ENCODE assay signal across 8 cellular contexts in the genomic region with DNA sequence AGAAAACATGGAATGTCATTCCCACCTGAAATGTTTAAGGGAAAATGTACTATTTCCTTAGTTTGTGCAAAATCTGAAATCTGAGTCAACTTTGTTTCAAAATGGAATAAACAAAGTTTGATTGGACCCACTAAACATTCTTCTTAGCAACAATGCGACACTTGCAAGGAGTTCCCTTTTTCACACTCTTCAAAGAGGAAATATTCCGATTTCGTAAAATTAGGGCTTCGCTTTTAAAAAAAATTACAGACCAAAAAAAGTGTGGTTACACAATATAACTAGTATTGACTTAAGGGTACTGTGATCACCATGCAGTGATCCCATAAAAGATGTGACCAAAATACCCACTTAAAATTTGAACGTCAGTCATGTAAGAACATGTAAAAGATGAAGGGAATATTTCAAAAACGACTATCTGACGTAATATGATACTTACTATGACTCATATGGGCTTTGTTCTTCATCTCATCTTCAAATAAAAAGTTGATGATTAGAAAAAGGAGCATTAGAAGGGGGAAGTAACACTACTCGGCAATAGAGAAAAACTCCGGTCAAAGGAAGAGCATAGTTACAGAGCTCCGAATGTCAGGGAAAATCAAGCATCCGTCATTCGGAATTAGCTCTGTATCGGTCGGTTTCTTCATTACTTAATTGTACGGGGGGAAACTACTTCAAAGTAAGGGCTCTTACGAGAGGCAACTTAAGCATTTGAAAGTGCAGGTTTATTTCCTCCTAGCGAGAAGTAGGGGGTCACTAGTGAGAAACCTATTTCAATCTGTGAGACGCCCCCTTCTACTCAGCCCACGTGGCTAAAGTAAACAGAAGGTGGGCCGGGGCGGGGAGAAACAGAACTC. TPM values are rescaled to one million over a fixed set of nuclear protein-coding genes. Genes with fewer than 3 reads are reported as not detected.
DNase-seq lines count a peak whose midpoint lies in the region; ATAC-seq, FAIRE-seq and TF ChIP-seq lines count a peak whose summit lies in the region.

No MANE protein-coding gene starts in this region.

- H3K18ac ChIP-seq in H1 (ENCODE audit: extremely low read depth, low read length), result no peak overlapping the region

- no peaks in the 10 kb centered on the region for H3K79me1 ChIP-seq in H1 (ENCODE audit: low read depth, low read length)

- WGBS in H1 (ENCODE audit: extremely low coverage in 1 of 2, insufficient coverage in 1 of 2, insufficient read length in 1 of 2, insufficient replicate concordance in 2 of 2, low coverage in 1 of 2, low lambda C conversion rate in 2 of 2, missing lambda C conversion rate in 1 of 2), 2 experiments, result 32% methylated on average over 21 of the region's 21 CpGs; no CpG with 5 or more reads in 1 of the 2 experiments

- TF ChIP-seq EP300 in H1 (IDR thresholded peaks at IDR 0.05; ENCODE audit: borderline replicate concordance in 1 of 2, low read depth in 2 of 2, low read length in 2 of 2) (no peak), neural cell (conservative IDR thresholded peaks at IDR 0.05; ENCODE audit: poor library complexity, severe bottlenecking) (no peak)

- DNase-seq in OCI-M1 (lab: John Stamatoyannopoulos, UW), result peak; percentile 23
- DNase-seq in H1 (ENCODE audit: low read depth in 1 of 2, low spot score in 2 of 2), result no peak
- no peak for DNase-seq in hepatic stellate cell (ENCODE audit: low spot score)
- DNase-seq in anterior cingulate cortex (lab: John Stamatoyannopoulos, UW), result no peak
- DNase-seq in activated CD4-positive, alpha-beta T cell treated with anti-CD3 and anti-CD28 coated beads for 48 hours, result no peak

- H2BK120ac ChIP-seq in H1 (replicated peaks; ENCODE audit: low read depth, low read length), result no peak overlapping the region

- H3K9ac ChIP-seq in BLaER1, result 0 out of 2 replicates have a peak overlapping the region, but pooled peaks have one; percentile 93
- H3K9ac ChIP-seq in H1 (replicated peaks in 1 of 4; ENCODE audit: extremely low read depth in 1 of 4, low read depth in 3 of 4, low read length in 3 of 4), result no peak overlapping the region
- H3K9ac ChIP-seq in neural cell (ENCODE audit: low read length), result peak overlapping the region; percentile 99

- H3K4me3 ChIP-seq in BLaER1, result peak overlapping the region; percentile 83
- peak overlapping the region; percentile 85 to 91 (median 88); a peak in 4 of 8 replicates for H3K4me3 ChIP-seq in H1 (ENCODE audit: extremely low read depth in 1 of 4, insufficient read depth in 2 of 4, low read depth in 3 of 4, low read length in 4 of 4)
- peak overlapping the region; percentile 92 for H3K4me3 ChIP-seq in neural cell (ENCODE audit: low read length)

- H3K27ac ChIP-seq in BLaER1, result no peak overlapping the region
- no peak overlapping the region for H3K27ac ChIP-seq in H1 (ENCODE audit: low read depth, low read length)
- H3K27ac ChIP-seq in neural cell (ENCODE audit: low read length), result peak overlapping the region; percentile 99

- no peak overlapping the region for H3K4ac ChIP-seq in H1 (replicated peaks; ENCODE audit: insufficient read length, low read depth, low read length)

- H2BK15ac ChIP-seq in H1 (ENCODE audit: low read length), result no peak overlapping the region

- H3K27me3 ChIP-seq in BLaER1 (peaks cover 22% of the 10 kb centered on the region), H1 (replicated peaks in 1 of 4; ENCODE audit: control insufficient read depth in 3 of 4, extremely low read depth in 1 of 4, insufficient read depth in 3 of 4, low read length in 3 of 4) (peaks cover 24 to 75% (median 61%) of the 10 kb centered on the region in 4 experiments), neural cell (ENCODE audit: insufficient read depth, low read depth, low read length) (no peaks in the 10 kb centered on the region)

- no peak for TF ChIP-seq POLR2A in H1 (IDR thresholded peaks at IDR 0.05; ENCODE audit: control extremely low read depth in 1 of 2, low read depth in 2 of 2, low read length in 2 of 2)

- peaks cover 9% of the 10 kb centered on the region; the same call in 1 of the 2 replicates for H4K20me1 ChIP-seq in BLaER1
- H4K20me1 ChIP-seq in H1 (replicated peaks in 1 of 2; ENCODE audit: control insufficient read depth in 1 of 2, insufficient read depth in 2 of 2, low read length in 2 of 2), result peaks cover 3 to 4% of the 10 kb centered on the region in 2 experiments
- H4K20me1 ChIP-seq in neural cell (ENCODE audit: insufficient read depth), result no peaks in the 10 kb centered on the region

- no peak for TF ChIP-seq CTCF in H1 (IDR thresholded peaks at IDR 0.05; ENCODE audit: control extremely low read depth in 1 of 3, insufficient read depth in 1 of 3, low read depth in 1 of 3, low read length in 3 of 3)
- TF ChIP-seq CTCF in neural cell (IDR thresholded peaks at IDR 0.05; ENCODE audit: poor library complexity, severe bottlenecking), result no peak

- FAIRE-seq in H1 (lab: Jason Lieb, UNC), result no peak

- H3K9me3 ChIP-seq in BLaER1 (no peaks in the 10 kb centered on the region), H1 (ENCODE audit: insufficient read depth in 2 of 2, low read depth in 1 of 2, low read length in 1 of 2) (no peaks in the 10 kb centered on the region), neural cell (ENCODE audit: low read length) (no peaks in the 10 kb centered on the region)

- H3K23ac ChIP-seq in H1 (ENCODE audit: insufficient read length), result no peak overlapping the region

- H2AK5ac ChIP-seq in H1 (ENCODE audit: low read depth, low read length), result no peak overlapping the region

- no peak overlapping the region for H2BK20ac ChIP-seq in H1 (ENCODE audit: low read length)

- ATAC-seq in GM21390 (IDR thresholded peaks at IDR 0.05; ENCODE audit: unreplicated experiment), result peak; percentile 10

- H3K4me1 ChIP-seq in BLaER1 (peaks cover 29% of the 10 kb centered on the region), H1 (replicated peaks in 1 of 4; ENCODE audit: control insufficient read depth in 3 of 4, insufficient read depth in 4 of 4, low read length in 3 of 4) (peaks cover 0 to 3% (median 0%) of the 10 kb centered on the region in 4 experiments; a peak in 2 of 7 replicates)

- H2BK12ac ChIP-seq in H1 (ENCODE audit: low read depth, low read length), result no peak overlapping the region

- no peaks in the 10 kb centered on the region for H3K9me2 ChIP-seq in neural cell (ENCODE audit: insufficient read depth, low read length)

- no peak overlapping the region for H4K91ac ChIP-seq in H1 (replicated peaks; ENCODE audit: insufficient read length, low read length)

- H3K14ac ChIP-seq in H1 (ENCODE audit: insufficient read length), result no peak overlapping the region

- no peaks in the 10 kb centered on the region for H3F3A ChIP-seq in neural cell (ENCODE audit: insufficient read depth, low read length, poor library complexity, severe bottlenecking)

- TF ChIP-seq RAD21 in H1 (IDR thresholded peaks at IDR 0.05 in 1 of 2, conservative IDR thresholded peaks at IDR 0.05 in 1 of 2; ENCODE audit: low read depth in 2 of 2, low read length in 2 of 2) (no peak), neural cell (conservative IDR thresholded peaks at IDR 0.05) (no peak)

- H3K36me3 ChIP-seq in BLaER1 (no peaks in the 10 kb centered on the region), H1 (ENCODE audit: control insufficient read depth in 2 of 4, insufficient read depth in 4 of 4, low read length in 3 of 4) (no peaks in the 10 kb centered on the region), neural cell (ENCODE audit: insufficient read depth, low read length) (no peaks in the 10 kb centered on the region)

- H3K79me2 ChIP-seq in H1 (ENCODE audit: control insufficient read depth in 1 of 2, insufficient read depth in 2 of 2, low read length in 2 of 2) (no peaks in the 10 kb centered on the region), neural cell (replicated peaks; ENCODE audit: insufficient read depth, low read length) (peaks cover 34% of the 10 kb centered on the region)

- no peak overlapping the region for H3K56ac ChIP-seq in H1 (replicated peaks; ENCODE audit: insufficient read length, low read depth, low read length)

- H4K8ac ChIP-seq in H1 (ENCODE audit: extremely low read depth, insufficient read depth, low read length), result no peak overlapping the region

- POLR2A ChIA-PET in H1 (lab: Charles Lee; ENCODE audit: partially characterized antibody), result no interaction called here

- H3K4me2 ChIP-seq in BLaER1 (peak overlapping the region; percentile 96), H1 (ENCODE audit: insufficient read depth in 1 of 2, low read depth in 2 of 2, low read length in 2 of 2) (peak overlapping the region; percentile 85 to 96), neural cell (ENCODE audit: low read length) (peak overlapping the region; percentile 49)

- CTCF ChIA-PET in H1 (lab: Charles Lee; ENCODE audit: partially characterized antibody), result interaction anchor here (1.0 to 1.3 kb wide), 2 partner anchors 232 to 326 kb away, joined by 3 to 4 read pairs; no protein-coding TSS in a partner anchor

- H3K23me2 ChIP-seq in H1 (ENCODE audit: low read depth, low read length), result peaks cover 13% of the 10 kb centered on the region

- H4K5ac ChIP-seq in H1 (ENCODE audit: insufficient read length, low read depth, low read length), result no peak overlapping the region

- H2AFZ ChIP-seq in H1 (ENCODE audit: low read length), result no peak overlapping the region
- no peak overlapping the region for H2AFZ ChIP-seq in neural cell (ENCODE audit: low read depth, low read length)

- H2BK5ac ChIP-seq in H1 (ENCODE audit: low read depth, low read length), result no peak overlapping the region

TF ChIP-seq in H1, 55 proteins besides CTCF, POLR2A, EP300 and RAD21 (continues in another document):
- TF ChIP-seq HDAC2 (IDR thresholded peaks at IDR 0.05; ENCODE audit: borderline replicate concordance in 1 of 2, low read depth in 2 of 2, low read length in 2 of 2), result 0 out of 4 replicates have a peak, but pooled peaks of 1 of the 2 experiments have one; percentile 13
- TF ChIP-seq CEBPB (IDR thresholded peaks at IDR 0.05; ENCODE audit: low read depth, low read length), result no peak

TF ChIP-seq in neural cell, 6 proteins besides CTCF, POLR2A, EP300 and RAD21:
- TF ChIP-seq MXI1 (conservative IDR thresholded peaks at IDR 0.05; ENCODE audit: poor library complexity, severe bottlenecking), result no peak

RNA-seq across cellular contexts. Expression of a gene that starts 1.4 kb away (rescaled TPM):
- total RNA-seq in H1 (2021; fragmentation: NEBNext Ultra II Directional; extraction: Animal tissue kit (Norgen Biotek cat#: 25700)), result 1.9 and 2.6 TPM in 2 replicates
- polyA plus RNA-seq in H1 (2011; rRNA removed) (0.39 and 1.0 TPM in 2 replicates), neural cell (27.1 TPM in 2 replicates)
- polyA plus RNA-seq in H1 (2011; cell fraction: cytosol; rRNA removed), result 0.74 TPM
- 1.2 TPM for polyA plus RNA-seq in H1 (2011; cell fraction: nucleus; rRNA removed)
- 0.80 to 1.4 TPM (median 0.95 TPM) in 4 replicates for polyA plus RNA-seq in H1 (2012, experiment 1 of 2)
- polyA plus RNA-seq in H1 (2012, experiment 2 of 2), result 0.03 TPM
- 0.71 TPM for polyA plus RNA-seq in H1 (2013, experiment 1 of 2)
- polyA plus RNA-seq in H1 (2013, experiment 2 of 2), result 0.57 TPM
- 6.8 and 9.3 TPM in 2 replicates for polyA minus RNA-seq in H1 (2011; rRNA and poly(A)+ RNA removed)
- 1.8 TPM for polyA minus RNA-seq in H1 (2011; cell fraction: cytosol; rRNA and poly(A)+ RNA removed)
- polyA minus RNA-seq in H1 (2011; cell fraction: nucleus; rRNA and poly(A)+ RNA removed), result 21.6 TPM
- 132 and 160 TPM in 2 replicates for polyA minus RNA-seq in neural cell

Comparison
In these comparisons a context has a peak if more than half of its experiments do, and no peak if none do; other contexts are left out.
1. H3K9ac ChIP-seq: peak in BLaER1 (single experiment) and neural cell (single experiment); none in H1 (0 of 4).
2. RNA of a gene that starts 1.4 kb away (polyA plus RNA-seq): 27.1 TPM in neural cell; 0.03 to 1.4 TPM in H1; every median in the first group is over 10 times any median in the second.
3. Peak in every context shown above with its lines, with median percentiles within 50 percentile points of each other: H3K4me2 ChIP-seq and H3K4me3 ChIP-seq.